1 cellular context compared by ENCODE assay signal in the genomic region with DNA sequence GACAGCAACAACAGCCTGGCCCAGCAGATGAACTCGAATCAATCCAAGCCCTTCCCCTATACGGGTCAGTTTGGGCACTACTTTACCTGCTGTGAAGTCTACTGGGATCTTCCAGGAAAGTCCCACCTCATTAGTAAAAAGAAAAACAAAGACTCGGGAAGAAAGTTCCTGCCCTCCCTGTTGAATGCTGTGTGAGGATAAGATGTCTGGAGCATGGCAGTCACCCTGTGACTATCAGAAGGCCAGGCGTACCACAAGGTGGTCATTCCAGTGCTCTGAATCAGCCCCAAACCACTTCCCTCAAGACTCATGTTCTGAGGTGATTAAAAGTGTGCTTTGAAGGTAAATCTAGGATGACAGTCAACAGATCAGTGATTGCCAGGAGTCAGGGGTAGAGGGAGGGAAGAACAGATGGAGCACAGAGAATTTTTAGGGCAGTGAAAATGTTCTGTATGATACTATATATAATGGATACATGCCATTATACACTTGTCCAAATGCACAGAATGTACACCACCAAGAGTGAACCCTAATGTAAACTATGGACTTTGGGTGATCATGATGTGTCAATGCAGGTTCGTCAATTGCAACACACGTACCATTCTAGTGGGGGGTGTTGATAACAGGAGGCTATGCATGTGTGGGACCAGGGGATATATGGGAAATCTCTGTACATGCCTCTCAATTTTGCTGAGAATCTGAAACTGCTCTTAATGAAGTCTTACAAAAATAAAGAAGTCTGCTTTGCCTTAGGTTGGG.
TF ChIP-seq lines count a peak whose summit lies in the region.

No MANE protein-coding gene starts in this region.

TF ChIP-seq in HepG2, 621 proteins besides CTCF, POLR2A, EP300 and RAD21 (continued from another document and continues in another):
- TF ChIP-seq, protein P1, sequence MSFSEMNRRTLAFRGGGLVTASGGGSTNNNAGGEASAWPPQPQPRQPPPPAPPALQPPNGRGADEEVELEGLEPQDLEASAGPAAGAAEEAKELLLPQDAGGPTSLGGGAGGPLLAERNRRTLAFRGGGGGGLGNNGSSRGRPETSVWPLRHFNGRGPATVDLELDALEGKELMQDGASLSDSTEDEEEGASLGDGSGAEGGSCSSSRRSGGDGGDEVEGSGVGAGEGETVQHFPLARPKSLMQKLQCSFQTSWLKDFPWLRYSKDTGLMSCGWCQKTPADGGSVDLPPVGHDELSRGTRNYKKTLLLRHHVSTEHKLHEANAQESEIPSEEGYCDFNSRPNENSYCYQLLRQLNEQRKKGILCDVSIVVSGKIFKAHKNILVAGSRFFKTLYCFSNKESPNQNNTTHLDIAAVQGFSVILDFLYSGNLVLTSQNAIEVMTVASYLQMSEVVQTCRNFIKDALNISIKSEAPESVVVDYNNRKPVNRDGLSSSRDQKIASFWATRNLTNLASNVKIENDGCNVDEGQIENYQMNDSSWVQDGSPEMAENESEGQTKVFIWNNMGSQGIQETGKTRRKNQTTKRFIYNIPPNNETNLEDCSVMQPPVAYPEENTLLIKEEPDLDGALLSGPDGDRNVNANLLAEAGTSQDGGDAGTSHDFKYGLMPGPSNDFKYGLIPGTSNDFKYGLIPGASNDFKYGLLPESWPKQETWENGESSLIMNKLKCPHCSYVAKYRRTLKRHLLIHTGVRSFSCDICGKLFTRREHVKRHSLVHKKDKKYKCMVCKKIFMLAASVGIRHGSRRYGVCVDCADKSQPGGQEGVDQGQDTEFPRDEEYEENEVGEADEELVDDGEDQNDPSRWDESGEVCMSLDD (CRISPR knock-in tag; IDR thresholded peaks at IDR 0.05; ENCODE audit: borderline replicate concordance) = no peak
- TF ChIP-seq, protein P2, sequence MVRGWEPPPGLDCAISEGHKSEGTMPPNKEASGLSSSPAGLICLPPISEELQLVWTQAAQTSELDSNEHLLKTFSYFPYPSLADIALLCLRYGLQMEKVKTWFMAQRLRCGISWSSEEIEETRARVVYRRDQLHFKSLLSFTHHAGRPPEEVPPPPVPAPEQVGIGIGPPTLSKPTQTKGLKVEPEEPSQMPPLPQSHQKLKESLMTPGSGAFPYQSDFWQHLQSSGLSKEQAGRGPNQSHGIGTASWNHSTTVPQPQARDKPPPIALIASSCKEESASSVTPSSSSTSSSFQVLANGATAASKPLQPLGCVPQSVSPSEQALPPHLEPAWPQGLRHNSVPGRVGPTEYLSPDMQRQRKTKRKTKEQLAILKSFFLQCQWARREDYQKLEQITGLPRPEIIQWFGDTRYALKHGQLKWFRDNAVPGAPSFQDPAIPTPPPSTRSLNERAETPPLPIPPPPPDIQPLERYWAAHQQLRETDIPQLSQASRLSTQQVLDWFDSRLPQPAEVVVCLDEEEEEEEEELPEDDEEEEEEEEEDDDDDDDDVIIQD (CRISPR knock-in tag; IDR thresholded peaks at IDR 0.05; ENCODE audit: low read depth) = no peak
- TF ChIP-seq ZNF33A (CRISPR knock-in tag; IDR thresholded peaks at IDR 0.05; ENCODE audit: borderline replicate concordance) (no peak), IKZF1 (IDR thresholded peaks at IDR 0.05) (no peak), NBN (conservative IDR thresholded peaks at IDR 0.05) (no peak), ZNF768 (CRISPR knock-in tag; IDR thresholded peaks at IDR 0.05) (no peak), ATF1 (CRISPR knock-in tag; IDR thresholded peaks at IDR 0.05) (no peak), KLF13 (CRISPR knock-in tag; IDR thresholded peaks at IDR 0.05) (no peak), ZNF777 (CRISPR knock-in tag; IDR thresholded peaks at IDR 0.05) (no peak), ZNF253 (CRISPR knock-in tag; IDR thresholded peaks at IDR 0.05; ENCODE audit: borderline replicate concordance) (no peak), ZNF138 (CRISPR knock-in tag; IDR thresholded peaks at IDR 0.05; ENCODE audit: low read depth) (no peak), EEA1 (CRISPR knock-in tag; IDR thresholded peaks at IDR 0.05; ENCODE audit: borderline replicate concordance) (no peak), TOPORS (CRISPR knock-in tag; IDR thresholded peaks at IDR 0.05) (no peak), AGO2 (optimal IDR thresholded peaks at IDR 0.05; ENCODE audit: low read depth, low read length) (no peak), ZNF570 (CRISPR knock-in tag; IDR thresholded peaks at IDR 0.05; ENCODE audit: borderline replicate concordance) (no peak), CREM (IDR thresholded peaks at IDR 0.05) (no peak), CREM (CRISPR knock-in tag; IDR thresholded peaks at IDR 0.05) (no peak), TAF1 (CRISPR knock-in tag; IDR thresholded peaks at IDR 0.05) (no peak), BCL6 (CRISPR knock-in tag; IDR thresholded peaks at IDR 0.05) (no peak), CEBPG (CRISPR knock-in tag; IDR thresholded peaks at IDR 0.05) (peak; percentile 70), CEBPB (IDR thresholded peaks at IDR 0.05; ENCODE audit: borderline replicate concordance, low read depth, low read length) (peak; percentile 94), STAT5B (CRISPR knock-in tag; IDR thresholded peaks at IDR 0.05) (no peak), SAP130 (CRISPR knock-in tag; IDR thresholded peaks at IDR 0.05; ENCODE audit: low read depth) (peak; percentile 35), ZNF24 (IDR thresholded peaks at IDR 0.05) (no peak), ZNF766 (CRISPR knock-in tag; IDR thresholded peaks at IDR 0.05; ENCODE audit: borderline replicate concordance) (no peak), HNRNPLL (IDR thresholded peaks at IDR 0.05; ENCODE audit: low read depth, low read length, poor library complexity, severe bottlenecking) (no peak), SMARCC2 (IDR thresholded peaks at IDR 0.05) (no peak), ZFP41 (CRISPR knock-in tag; IDR thresholded peaks at IDR 0.05; ENCODE audit: borderline replicate concordance) (no peak), GATAD2A (CRISPR knock-in tag; IDR thresholded peaks at IDR 0.05) (peak; percentile 21; the same call in 1 of the 2 replicates), TARDBP (CRISPR knock-in tag; IDR thresholded peaks at IDR 0.05) (no peak), RXRB (CRISPR knock-in tag; IDR thresholded peaks at IDR 0.05; ENCODE audit: borderline replicate concordance) (no peak), TEAD3 (CRISPR knock-in tag; optimal IDR thresholded peaks at IDR 0.05; ENCODE audit: borderline replicate concordance) (no peak), CBX5 (CRISPR knock-in tag; IDR thresholded peaks at IDR 0.05; ENCODE audit: borderline replicate concordance) (no peak)
- TF ChIP-seq, protein P3, sequence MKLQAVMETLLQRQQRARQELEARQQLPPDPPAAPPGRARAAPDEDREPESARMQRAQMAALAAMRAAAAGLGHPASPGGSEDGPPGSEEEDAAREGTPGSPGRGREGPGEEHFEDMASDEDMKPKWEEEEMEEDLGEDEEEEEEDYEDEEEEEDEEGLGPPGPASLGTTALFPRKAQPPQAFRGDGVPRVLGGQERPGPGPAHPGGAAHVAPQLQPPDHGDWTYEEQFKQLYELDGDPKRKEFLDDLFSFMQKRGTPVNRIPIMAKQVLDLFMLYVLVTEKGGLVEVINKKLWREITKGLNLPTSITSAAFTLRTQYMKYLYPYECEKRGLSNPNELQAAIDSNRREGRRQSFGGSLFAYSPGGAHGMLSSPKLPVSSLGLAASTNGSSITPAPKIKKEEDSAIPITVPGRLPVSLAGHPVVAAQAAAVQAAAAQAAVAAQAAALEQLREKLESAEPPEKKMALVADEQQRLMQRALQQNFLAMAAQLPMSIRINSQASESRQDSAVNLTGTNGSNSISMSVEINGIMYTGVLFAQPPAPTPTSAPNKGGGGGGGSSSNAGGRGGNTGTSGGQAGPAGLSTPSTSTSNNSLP (IDR thresholded peaks at IDR 0.05; ENCODE audit: low read depth, low read length) = peak; percentile 46; the same call in 1 of the 2 replicates
- TF ChIP-seq, protein P4, sequence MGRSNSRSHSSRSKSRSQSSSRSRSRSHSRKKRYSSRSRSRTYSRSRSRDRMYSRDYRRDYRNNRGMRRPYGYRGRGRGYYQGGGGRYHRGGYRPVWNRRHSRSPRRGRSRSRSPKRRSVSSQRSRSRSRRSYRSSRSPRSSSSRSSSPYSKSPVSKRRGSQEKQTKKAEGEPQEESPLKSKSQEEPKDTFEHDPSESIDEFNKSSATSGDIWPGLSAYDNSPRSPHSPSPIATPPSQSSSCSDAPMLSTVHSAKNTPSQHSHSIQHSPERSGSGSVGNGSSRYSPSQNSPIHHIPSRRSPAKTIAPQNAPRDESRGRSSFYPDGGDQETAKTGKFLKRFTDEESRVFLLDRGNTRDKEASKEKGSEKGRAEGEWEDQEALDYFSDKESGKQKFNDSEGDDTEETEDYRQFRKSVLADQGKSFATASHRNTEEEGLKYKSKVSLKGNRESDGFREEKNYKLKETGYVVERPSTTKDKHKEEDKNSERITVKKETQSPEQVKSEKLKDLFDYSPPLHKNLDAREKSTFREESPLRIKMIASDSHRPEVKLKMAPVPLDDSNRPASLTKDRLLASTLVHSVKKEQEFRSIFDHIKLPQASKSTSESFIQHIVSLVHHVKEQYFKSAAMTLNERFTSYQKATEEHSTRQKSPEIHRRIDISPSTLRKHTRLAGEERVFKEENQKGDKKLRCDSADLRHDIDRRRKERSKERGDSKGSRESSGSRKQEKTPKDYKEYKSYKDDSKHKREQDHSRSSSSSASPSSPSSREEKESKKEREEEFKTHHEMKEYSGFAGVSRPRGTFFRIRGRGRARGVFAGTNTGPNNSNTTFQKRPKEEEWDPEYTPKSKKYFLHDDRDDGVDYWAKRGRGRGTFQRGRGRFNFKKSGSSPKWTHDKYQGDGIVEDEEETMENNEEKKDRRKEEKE (IDR thresholded peaks at IDR 0.05) = no peak
- TF ChIP-seq, protein P5, sequence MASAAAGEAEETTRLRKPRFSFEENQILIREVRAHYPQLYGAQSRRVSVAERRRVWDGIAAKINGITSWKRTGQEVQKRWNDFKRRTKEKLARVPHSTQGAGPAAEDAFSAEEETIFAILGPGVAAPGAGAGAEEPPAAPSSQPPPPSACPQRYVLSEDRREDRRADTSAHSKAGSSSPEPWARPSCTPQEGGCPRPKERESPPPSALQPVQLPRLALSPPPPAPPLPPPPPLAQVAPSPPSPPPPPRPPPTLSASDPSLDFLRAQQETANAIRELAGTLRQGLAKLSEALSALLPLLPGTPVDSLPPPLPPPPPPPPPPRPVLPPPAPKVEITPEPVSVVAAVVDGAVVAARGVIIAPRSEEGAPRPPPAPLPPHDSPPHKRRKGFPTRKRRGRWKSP (CRISPR knock-in tag; IDR thresholded peaks at IDR 0.05) = 0 out of 2 replicates have a peak, but pooled peaks have one; percentile 22
- TF ChIP-seq, protein P6, sequence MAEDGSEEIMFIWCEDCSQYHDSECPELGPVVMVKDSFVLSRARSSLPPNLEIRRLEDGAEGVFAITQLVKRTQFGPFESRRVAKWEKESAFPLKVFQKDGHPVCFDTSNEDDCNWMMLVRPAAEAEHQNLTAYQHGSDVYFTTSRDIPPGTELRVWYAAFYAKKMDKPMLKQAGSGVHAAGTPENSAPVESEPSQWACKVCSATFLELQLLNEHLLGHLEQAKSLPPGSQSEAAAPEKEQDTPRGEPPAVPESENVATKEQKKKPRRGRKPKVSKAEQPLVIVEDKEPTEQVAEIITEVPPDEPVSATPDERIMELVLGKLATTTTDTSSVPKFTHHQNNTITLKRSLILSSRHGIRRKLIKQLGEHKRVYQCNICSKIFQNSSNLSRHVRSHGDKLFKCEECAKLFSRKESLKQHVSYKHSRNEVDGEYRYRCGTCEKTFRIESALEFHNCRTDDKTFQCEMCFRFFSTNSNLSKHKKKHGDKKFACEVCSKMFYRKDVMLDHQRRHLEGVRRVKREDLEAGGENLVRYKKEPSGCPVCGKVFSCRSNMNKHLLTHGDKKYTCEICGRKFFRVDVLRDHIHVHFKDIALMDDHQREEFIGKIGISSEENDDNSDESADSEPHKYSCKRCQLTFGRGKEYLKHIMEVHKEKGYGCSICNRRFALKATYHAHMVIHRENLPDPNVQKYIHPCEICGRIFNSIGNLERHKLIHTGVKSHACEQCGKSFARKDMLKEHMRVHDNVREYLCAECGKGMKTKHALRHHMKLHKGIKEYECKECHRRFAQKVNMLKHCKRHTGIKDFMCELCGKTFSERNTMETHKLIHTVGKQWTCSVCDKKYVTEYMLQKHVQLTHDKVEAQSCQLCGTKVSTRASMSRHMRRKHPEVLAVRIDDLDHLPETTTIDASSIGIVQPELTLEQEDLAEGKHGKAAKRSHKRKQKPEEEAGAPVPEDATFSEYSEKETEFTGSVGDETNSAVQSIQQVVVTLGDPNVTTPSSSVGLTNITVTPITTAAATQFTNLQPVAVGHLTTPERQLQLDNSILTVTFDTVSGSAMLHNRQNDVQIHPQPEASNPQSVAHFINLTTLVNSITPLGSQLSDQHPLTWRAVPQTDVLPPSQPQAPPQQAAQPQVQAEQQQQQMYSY (CRISPR knock-in tag; IDR thresholded peaks at IDR 0.05) = no peak
- TF ChIP-seq, protein P7, sequence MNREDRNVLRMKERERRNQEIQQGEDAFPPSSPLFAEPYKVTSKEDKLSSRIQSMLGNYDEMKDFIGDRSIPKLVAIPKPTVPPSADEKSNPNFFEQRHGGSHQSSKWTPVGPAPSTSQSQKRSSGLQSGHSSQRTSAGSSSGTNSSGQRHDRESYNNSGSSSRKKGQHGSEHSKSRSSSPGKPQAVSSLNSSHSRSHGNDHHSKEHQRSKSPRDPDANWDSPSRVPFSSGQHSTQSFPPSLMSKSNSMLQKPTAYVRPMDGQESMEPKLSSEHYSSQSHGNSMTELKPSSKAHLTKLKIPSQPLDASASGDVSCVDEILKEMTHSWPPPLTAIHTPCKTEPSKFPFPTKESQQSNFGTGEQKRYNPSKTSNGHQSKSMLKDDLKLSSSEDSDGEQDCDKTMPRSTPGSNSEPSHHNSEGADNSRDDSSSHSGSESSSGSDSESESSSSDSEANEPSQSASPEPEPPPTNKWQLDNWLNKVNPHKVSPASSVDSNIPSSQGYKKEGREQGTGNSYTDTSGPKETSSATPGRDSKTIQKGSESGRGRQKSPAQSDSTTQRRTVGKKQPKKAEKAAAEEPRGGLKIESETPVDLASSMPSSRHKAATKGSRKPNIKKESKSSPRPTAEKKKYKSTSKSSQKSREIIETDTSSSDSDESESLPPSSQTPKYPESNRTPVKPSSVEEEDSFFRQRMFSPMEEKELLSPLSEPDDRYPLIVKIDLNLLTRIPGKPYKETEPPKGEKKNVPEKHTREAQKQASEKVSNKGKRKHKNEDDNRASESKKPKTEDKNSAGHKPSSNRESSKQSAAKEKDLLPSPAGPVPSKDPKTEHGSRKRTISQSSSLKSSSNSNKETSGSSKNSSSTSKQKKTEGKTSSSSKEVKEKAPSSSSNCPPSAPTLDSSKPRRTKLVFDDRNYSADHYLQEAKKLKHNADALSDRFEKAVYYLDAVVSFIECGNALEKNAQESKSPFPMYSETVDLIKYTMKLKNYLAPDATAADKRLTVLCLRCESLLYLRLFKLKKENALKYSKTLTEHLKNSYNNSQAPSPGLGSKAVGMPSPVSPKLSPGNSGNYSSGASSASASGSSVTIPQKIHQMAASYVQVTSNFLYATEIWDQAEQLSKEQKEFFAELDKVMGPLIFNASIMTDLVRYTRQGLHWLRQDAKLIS (CRISPR knock-in tag; IDR thresholded peaks at IDR 0.05) = no peak
- TF ChIP-seq, protein P8, sequence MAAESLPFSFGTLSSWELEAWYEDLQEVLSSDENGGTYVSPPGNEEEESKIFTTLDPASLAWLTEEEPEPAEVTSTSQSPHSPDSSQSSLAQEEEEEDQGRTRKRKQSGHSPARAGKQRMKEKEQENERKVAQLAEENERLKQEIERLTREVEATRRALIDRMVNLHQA (CRISPR knock-in tag; IDR thresholded peaks at IDR 0.05) = no peak
- TF ChIP-seq, protein P9, sequence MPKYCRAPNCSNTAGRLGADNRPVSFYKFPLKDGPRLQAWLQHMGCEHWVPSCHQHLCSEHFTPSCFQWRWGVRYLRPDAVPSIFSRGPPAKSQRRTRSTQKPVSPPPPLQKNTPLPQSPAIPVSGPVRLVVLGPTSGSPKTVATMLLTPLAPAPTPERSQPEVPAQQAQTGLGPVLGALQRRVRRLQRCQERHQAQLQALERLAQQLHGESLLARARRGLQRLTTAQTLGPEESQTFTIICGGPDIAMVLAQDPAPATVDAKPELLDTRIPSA (CRISPR knock-in tag; IDR thresholded peaks at IDR 0.05; ENCODE audit: borderline replicate concordance) = no peak
